In the genomic region with DNA sequence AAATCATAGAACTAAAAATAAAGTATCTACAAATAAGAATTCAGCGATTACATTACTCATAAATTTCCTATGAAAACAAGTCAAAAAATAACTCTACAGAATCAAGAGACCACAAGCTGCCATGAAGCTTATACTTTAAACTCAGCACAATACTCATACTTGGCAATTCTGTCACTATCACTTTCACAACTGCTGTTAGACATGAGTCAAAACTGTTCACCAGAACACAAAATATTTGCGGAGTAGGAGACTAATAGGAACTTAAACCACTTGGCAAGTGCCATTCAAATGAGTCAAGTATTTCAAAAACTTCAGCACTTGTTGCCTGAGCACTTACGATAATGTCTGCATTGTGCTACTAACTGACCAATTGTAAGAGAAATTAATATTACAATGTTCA, we compare ENCODE assay signal across 13 cellular contexts.
A peak's percentile ranks its signal among the peaks of the same experiment; 100 is the strongest.
DNase-seq lines count a peak whose midpoint lies in the region; ATAC-seq and TF ChIP-seq lines count a peak whose summit lies in the region.
"Had no signal": no experiment of that assay in that cellular context is flagged by ENCODE, and none has a peak within 500 bp of the region (broad histone marks: within the 10 kb centered on the region; RNA-seq: fewer than 3 reads in every experiment).

No MANE protein-coding gene starts in this region.

- no peaks in the 10 kb centered on the region for H3K27me3 ChIP-seq in smooth muscle cell (ENCODE audit: low read depth)

- no peak overlapping the region for H2AFZ ChIP-seq in smooth muscle cell (ENCODE audit: low read depth)

- peak overlapping the region; percentile 23 for H3K27ac ChIP-seq in smooth muscle cell (ENCODE audit: low read depth)

- H3K36me3 ChIP-seq in smooth muscle cell (ENCODE audit: low read depth): no peaks in the 10 kb centered on the region

- H3K4me3 ChIP-seq in smooth muscle cell: no peak overlapping the region

- H3K79me2 ChIP-seq in smooth muscle cell (ENCODE audit: low read depth): no peaks in the 10 kb centered on the region

- peaks cover 36% of the 10 kb centered on the region for H3K4me1 Mint-ChIP-seq in chondrocyte (ENCODE audit: low read depth)
- H3K4me1 Mint-ChIP-seq: activated CD4-positive, alpha-beta T cell treated with anti-CD3 and anti-CD28 coated beads for 36 hours had no signal

- peak; percentile 84 for ATAC-seq in GM18868 (IDR thresholded peaks at IDR 0.05; ENCODE audit: unreplicated experiment)
- ATAC-seq: activated CD4-positive, alpha-beta T cell treated with anti-CD3 and anti-CD28 coated beads for 36 hours; left colon had no signal

- peaks cover 20% of the 10 kb centered on the region for H3K9me3 Mint-ChIP-seq in chondrocyte (ENCODE audit: low read depth)

- H3K27ac Mint-ChIP-seq in chondrocyte (ENCODE audit: unreplicated experiment): peak overlapping the region; percentile 71
- H3K27ac Mint-ChIP-seq: activated CD4-positive, alpha-beta T cell treated with anti-CD3 and anti-CD28 coated beads for 36 hours had no signal

- H4K20me1 ChIP-seq in smooth muscle cell (ENCODE audit: low read depth): no peaks in the 10 kb centered on the region

- 57% methylated on average over 3 of the region's 3 CpGs for WGBS in smooth muscle cell (ENCODE audit: low lambda C conversion rate)

- TF ChIP-seq CTCF in chondrocyte (IDR thresholded peaks at IDR 0.05) (no peak), smooth muscle cell (IDR thresholded peaks at IDR 0.05; ENCODE audit: borderline replicate concordance, insufficient read depth, poor library complexity, severe bottlenecking) (no peak)

- H3K36me3 Mint-ChIP-seq in chondrocyte (ENCODE audit: low read depth): peaks cover 2% of the 10 kb centered on the region

- H3F3A ChIP-seq in smooth muscle cell (ENCODE audit: low read depth): no peaks in the 10 kb centered on the region

- H3K9ac ChIP-seq in smooth muscle cell (ENCODE audit: low read depth): no peak overlapping the region

- no peaks in the 10 kb centered on the region for H3K4me1 ChIP-seq in smooth muscle cell (ENCODE audit: low read depth)

- no peaks in the 10 kb centered on the region for H3K27me3 Mint-ChIP-seq in chondrocyte (ENCODE audit: low read depth)
- H3K27me3 Mint-ChIP-seq: activated CD4-positive, alpha-beta T cell treated with anti-CD3 and anti-CD28 coated beads for 36 hours had no signal

- no peak overlapping the region for H3K4me2 ChIP-seq in smooth muscle cell

- H3K4me3 Mint-ChIP-seq in chondrocyte (ENCODE audit: unreplicated experiment): no peak overlapping the region
- H3K4me3 Mint-ChIP-seq: activated CD4-positive, alpha-beta T cell treated with anti-CD3 and anti-CD28 coated beads for 36 hours had no signal

- no peaks in the 10 kb centered on the region for H3K9me3 ChIP-seq in smooth muscle cell (replicated peaks; ENCODE audit: low read depth)

- DNase-seq in HT1080 (ENCODE audit: low read depth): peak; percentile 92
- no peak for DNase-seq in chondrocyte (ENCODE audit: low spot score)
- DNase-seq in smooth muscle cell (lab: John Stamatoyannopoulos, UW; ENCODE audit: unreplicated experiment): no peak
- no peak for DNase-seq in foreskin melanocyte
- DNase-seq in HuH-7.5 (ENCODE audit: low spot score): no peak
- DNase-seq in NCI-H510A (lab: John Stamatoyannopoulos, UW): no peak
- no peak for DNase-seq in NCI-H2029 treated with DMSO at 0.1 percent for 48 hours (lab: John Stamatoyannopoulos, UW)
- DNase-seq: activated CD4-positive, alpha-beta T cell treated with anti-CD3 and anti-CD28 coated beads for 36 hours; activated naive CD4-positive, alpha-beta T cell treated with Interleukin-2 at 50 U/mL for 16 hours; effector memory CD4-positive, alpha-beta T cell; left colon; NCI-H187 had no signal
